Comparison of ENCODE assay signal across 35 cellular contexts in the genomic region with DNA sequence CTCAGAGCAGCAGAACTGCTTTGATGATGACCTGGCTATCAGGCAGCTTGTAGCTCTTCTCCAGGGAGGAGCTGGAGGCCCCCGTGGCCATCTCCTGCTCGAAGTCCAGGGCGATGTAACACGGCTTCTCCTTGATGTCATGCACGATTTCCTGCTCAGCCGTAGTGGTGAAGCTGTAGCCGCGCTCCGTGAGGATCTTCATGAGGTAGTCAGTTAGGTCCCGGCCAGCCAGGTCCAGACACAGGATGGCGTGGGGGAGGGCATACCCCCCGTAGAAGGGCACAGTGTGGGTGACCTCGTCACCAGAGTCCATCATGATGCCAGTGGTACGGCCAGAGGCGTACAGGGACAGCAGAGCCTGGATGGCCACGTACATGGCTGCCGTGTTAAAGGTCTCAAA.
"Had no signal": no experiment of that assay in that cellular context is flagged by ENCODE, and none has a peak within 500 bp of the region (broad histone marks: within the 10 kb centered on the region; RNA-seq: fewer than 3 reads in every experiment).

No MANE protein-coding gene starts in this region.

- H3K27me3 ChIP-seq: adrenal gland, body of pancreas, brain microvascular endothelial cell, breast epithelium had no signal

- DNase-seq: activated B cell treated with CpG ODN at 0.5 μM for 24 hours; activated CD4-positive, alpha-beta memory T cell treated with anti-CD3 and anti-CD28 coated beads for 36 hours; activated CD4-positive, alpha-beta T cell treated with anti-CD3 and anti-CD28 coated beads for 4 hours; activated CD4-positive, alpha-beta T cell treated with anti-CD3 and anti-CD28 coated beads, Interleukin-2, amount 10 ng/mL, durations not matched to agents 24 days and 14 days; activated CD4-positive, alpha-beta T cell treated with anti-CD3 and anti-CD28 coated beads, Interleukin-2, amount 50 U/mL, for 1 hour; activated CD4-positive, alpha-beta T cell treated with anti-CD3 and anti-CD28 coated beads, Interleukin-2, amount 50 U/mL, for 4 hours; activated CD4-positive, CD25-positive, alpha-beta regulatory T cell treated with anti-CD3 and anti-CD28 coated beads, Interleukin-2, amount 50 U/mL, for 72 hours; activated CD8-positive, alpha-beta memory T cell treated with anti-CD3 and anti-CD28 coated beads, Interleukin-2, amount 50 U/mL, for 4 hours; activated CD8-positive, alpha-beta T cell treated with anti-CD3 and anti-CD28 coated beads for 36 hours; activated effector memory CD4-positive, alpha-beta T cell treated with anti-CD3 and anti-CD28 coated beads, Interleukin-2, amount 50 U/mL, for 16 hours; activated gamma-delta T cell treated with Interleukin-2 at 50 U/mL for 16 hours; activated naive CD4-positive, alpha-beta T cell; activated naive CD4-positive, alpha-beta T cell treated with anti-CD3 and anti-CD28 coated beads for 36 hours; activated naive CD4-positive, alpha-beta T cell treated with anti-CD3 and anti-CD28 coated beads, Interleukin-2, amount 50 U/mL, for 16 hours; activated naive CD8-positive, alpha-beta T cell treated with anti-CD3 and anti-CD28 coated beads for 36 hours; activated T-cell treated with anti-CD3 and anti-CD28 coated beads for 4 hours; activated T-cell treated with anti-CD3 and anti-CD28 coated beads, Interleukin-2, amount 50 U/mL, for 1 hour; activated T-cell treated with anti-CD3 and anti-CD28 coated beads, Interleukin-2, amount 50 U/mL, for 4 hours; activated T-cell treated with anti-CD3 and anti-CD28 coated beads, Interleukin-2, amount 50 U/mL, for 72 hours; adrenal gland; amniotic stem cell; aorta; body of pancreas; brain microvascular endothelial cell; central memory CD4-positive, alpha-beta T cell; T-helper 1 cell; T-helper 2 cell; T-helper 9 cell had no signal

- H3K36me3 ChIP-seq: adrenal gland, brain microvascular endothelial cell, breast epithelium had no signal

- H3K9me3 ChIP-seq: adrenal gland, body of pancreas, breast epithelium had no signal

- H3K27me3 Mint-ChIP-seq: activated T-helper 17 cell treated with anti-CD3 and anti-CD28 coated beads, Interleukin-2, amount 50 U/mL, for 72 hours had no signal

- H3K36me3 Mint-ChIP-seq: activated CD4-positive, alpha-beta memory T cell treated with anti-CD3 and anti-CD28 coated beads for 36 hours; activated naive CD4-positive, alpha-beta T cell treated with anti-CD3 and anti-CD28 coated beads, Interleukin-2, amount 50 U/mL, for 72 hours; activated naive CD8-positive, alpha-beta T cell treated with anti-CD3 and anti-CD28 coated beads for 36 hours had no signal

- H3K27ac Mint-ChIP-seq: activated B cell treated with CpG ODN at 0.5 μM for 24 hours; activated CD4-positive, alpha-beta memory T cell treated with anti-CD3 and anti-CD28 coated beads for 36 hours; activated CD4-positive, alpha-beta T cell treated with anti-CD3 and anti-CD28 coated beads, Interleukin-2, amount 10 ng/mL, durations not matched to agents 24 days and 14 days; activated CD8-positive, alpha-beta T cell treated with anti-CD3 and anti-CD28 coated beads for 36 hours; activated naive CD4-positive, alpha-beta T cell treated with anti-CD3 and anti-CD28 coated beads for 36 hours; activated naive CD4-positive, alpha-beta T cell treated with anti-CD3 and anti-CD28 coated beads, Interleukin-2, amount 50 U/mL, for 72 hours; activated naive CD8-positive, alpha-beta T cell treated with anti-CD3 and anti-CD28 coated beads for 36 hours; activated T-cell treated with anti-CD3 and anti-CD28 coated beads, Interleukin-2, amount 50 U/mL, for 72 hours; activated T-helper 1 cell treated with anti-CD3 and anti-CD28 coated beads, Interleukin-12 subunit alpha, Interleukin-12 subunit beta, Interleukin-2, Interleukin-4 antibody, amounts not matched to agents 30 ng/mL and 10 ng/mL and 1 ng/mL, durations not matched to agents 14 hours and 24 hours and 36 hours; activated T-helper 17 cell treated with anti-CD3 and anti-CD28 coated beads, Interleukin-2, amount 50 U/mL, for 72 hours; T-helper 1 cell treated with Interleukin-12 subunit alpha and Interleukin-12 subunit beta and Interleukin-4 antibody, amounts not matched to agents 30 μg/mL and 1 μg/mL, for 36 hours; T-helper 2 cell treated with Interferon-gamma antibody and Interleukin-4, amounts not matched to agents 5 μg/mL and 100 μg/mL, for 36 hours had no signal

- H3K27ac ChIP-seq: adrenal gland, body of pancreas, brain microvascular endothelial cell, breast epithelium, VCaP had no signal

- H3K4me3 ChIP-seq: adrenal gland, body of pancreas, breast epithelium had no signal

- H3K9me3 Mint-ChIP-seq: activated B cell treated with CpG ODN at 0.5 μM for 24 hours; activated CD4-positive, alpha-beta memory T cell treated with anti-CD3 and anti-CD28 coated beads for 36 hours; activated CD8-positive, alpha-beta T cell treated with anti-CD3 and anti-CD28 coated beads for 36 hours; activated naive CD4-positive, alpha-beta T cell treated with anti-CD3 and anti-CD28 coated beads for 36 hours; activated naive CD4-positive, alpha-beta T cell treated with anti-CD3 and anti-CD28 coated beads, Interleukin-2, amount 50 U/mL, for 72 hours; activated T-cell treated with anti-CD3 and anti-CD28 coated beads, Interleukin-2, amount 50 U/mL, for 4 hours; activated T-cell treated with anti-CD3 and anti-CD28 coated beads, Interleukin-2, amount 50 U/mL, for 72 hours; activated T-helper 1 cell treated with anti-CD3 and anti-CD28 coated beads, Interleukin-12 subunit alpha, Interleukin-12 subunit beta, Interleukin-2, Interleukin-4 antibody, amounts not matched to agents 30 ng/mL and 10 ng/mL and 1 ng/mL, durations not matched to agents 14 hours and 24 hours and 36 hours; activated T-helper 17 cell treated with anti-CD3 and anti-CD28 coated beads, Interleukin-2, amount 50 U/mL, for 72 hours; T-helper 1 cell treated with Interleukin-12 subunit alpha and Interleukin-12 subunit beta and Interleukin-4 antibody, amounts not matched to agents 30 μg/mL and 1 μg/mL, for 36 hours; T-helper 2 cell treated with Interferon-gamma antibody and Interleukin-4, amounts not matched to agents 5 μg/mL and 100 μg/mL, for 36 hours had no signal

- ATAC-seq: activated CD8-positive, alpha-beta T cell treated with anti-CD3 and anti-CD28 coated beads for 36 hours; activated naive CD4-positive, alpha-beta T cell treated with anti-CD3 and anti-CD28 coated beads, Interleukin-2, amount 50 U/mL, for 72 hours; activated T-cell treated with anti-CD3 and anti-CD28 coated beads, Interleukin-2, amount 50 U/mL, for 4 hours; activated T-cell treated with anti-CD3 and anti-CD28 coated beads, Interleukin-2, amount 50 U/mL, for 72 hours; activated T-helper 17 cell treated with anti-CD3 and anti-CD28 coated beads, Interleukin-2, amount 50 U/mL, for 72 hours; body of pancreas had no signal

- H3K4me1 Mint-ChIP-seq: activated B cell treated with CpG ODN at 0.5 μM for 24 hours; activated CD4-positive, alpha-beta T cell treated with anti-CD3 and anti-CD28 coated beads, Interleukin-2, amount 10 ng/mL, durations not matched to agents 24 days and 14 days; activated naive CD8-positive, alpha-beta T cell treated with anti-CD3 and anti-CD28 coated beads for 36 hours; activated T-helper 17 cell treated with anti-CD3 and anti-CD28 coated beads, Interleukin-2, amount 50 U/mL, for 72 hours had no signal

- H3K4me1 ChIP-seq: adrenal gland, body of pancreas, breast epithelium had no signal

- H3K4me3 Mint-ChIP-seq: activated B cell treated with CpG ODN at 0.5 μM for 24 hours; activated CD4-positive, alpha-beta memory T cell treated with anti-CD3 and anti-CD28 coated beads for 36 hours; activated CD4-positive, alpha-beta T cell treated with anti-CD3 and anti-CD28 coated beads, Interleukin-2, amount 10 ng/mL, durations not matched to agents 24 days and 14 days; activated CD8-positive, alpha-beta T cell treated with anti-CD3 and anti-CD28 coated beads for 36 hours; activated naive CD4-positive, alpha-beta T cell treated with anti-CD3 and anti-CD28 coated beads for 36 hours; activated naive CD8-positive, alpha-beta T cell treated with anti-CD3 and anti-CD28 coated beads for 36 hours; activated T-cell treated with anti-CD3 and anti-CD28 coated beads, Interleukin-2, amount 50 U/mL, for 4 hours; activated T-cell treated with anti-CD3 and anti-CD28 coated beads, Interleukin-2, amount 50 U/mL, for 72 hours; activated T-helper 1 cell treated with anti-CD3 and anti-CD28 coated beads, Interleukin-12 subunit alpha, Interleukin-12 subunit beta, Interleukin-2, Interleukin-4 antibody, amounts not matched to agents 30 ng/mL and 10 ng/mL and 1 ng/mL, durations not matched to agents 14 hours and 24 hours and 36 hours; activated T-helper 17 cell treated with anti-CD3 and anti-CD28 coated beads, Interleukin-2, amount 50 U/mL, for 72 hours; T-helper 1 cell treated with Interleukin-12 subunit alpha and Interleukin-12 subunit beta and Interleukin-4 antibody, amounts not matched to agents 30 μg/mL and 1 μg/mL, for 36 hours; T-helper 2 cell treated with Interferon-gamma antibody and Interleukin-4, amounts not matched to agents 5 μg/mL and 100 μg/mL, for 36 hours had no signal
